In the genomic region with DNA sequence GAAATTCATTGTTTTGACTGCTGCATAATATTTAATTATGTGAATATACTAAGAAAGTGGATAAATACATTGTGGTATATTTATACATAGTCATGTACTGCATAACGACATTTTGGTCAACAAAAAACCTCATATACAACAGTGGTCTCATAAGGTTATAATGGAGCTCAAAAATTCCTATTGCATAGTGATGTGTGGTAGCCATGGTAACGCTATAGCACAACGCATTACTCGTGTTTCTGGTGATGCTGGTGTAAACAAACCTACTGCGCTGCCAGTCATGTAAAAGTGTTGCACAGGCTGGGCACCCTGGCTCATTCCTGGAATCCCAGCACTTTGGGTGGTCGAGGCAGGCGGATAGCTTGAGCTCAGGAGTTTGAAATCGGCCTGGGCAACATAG, we compare ENCODE assay signal across 18 cellular contexts. TPM values are rescaled to one million over a fixed set of nuclear protein-coding genes. Genes with fewer than 3 reads are reported as not detected.
"Had no signal": no experiment of that assay in that cellular context is flagged by ENCODE, and none has a peak within 500 bp of the region (broad histone marks: within the 10 kb centered on the region; RNA-seq: fewer than 3 reads in every experiment).

No MANE protein-coding gene starts in this region.

- DNase-seq: cortex of kidney; effector memory CD8-positive, alpha-beta T cell; erythroblast; hypothalamus; immature natural killer cell; left ventricle myocardium superior; lower lobe of right lung; mucosa of descending colon; naive B cell; right lobe of liver; small intestine; stimulated activated CD4-positive, alpha-beta T cell treated with anti-CD3 and anti-CD28 coated beads, Interleukin-15, amount 100 ng/mL, for 24 hours; stimulated activated CD4-positive, alpha-beta T cell treated with anti-CD3 and anti-CD28 coated beads, Interleukin-2, amount 100 ng/mL, for 48 hours; stimulated activated naive B cell treated with anti-CD40 and anti-IgM and Interleukin-4, amounts not matched to agents 10 μg/mL and 1 μg/mL and 100 μg/mL, for 72 hours; stimulated activated naive CD8-positive, alpha-beta T cell treated with anti-CD3 and anti-CD28 coated beads, Interleukin-15, amount 100 ng/mL, for 72 hours; thyroid gland had no signal

RNA-seq across cellular contexts. Expression of a gene that starts 52.6 kb away (rescaled TPM):
- total RNA-seq: dermis microvascular lymphatic vessel endothelial cell, left ventricle myocardium superior, mucosa of descending colon, osteoblast, right lobe of liver, thyroid gland had no signal
- polyA plus RNA-seq: immature natural killer cell, small intestine had no signal
